Comparison of ENCODE assay signal across 8 cellular contexts in genomic region chr14:21436567-21437062, GRCh38. TPM values are rescaled to one million over a fixed set of nuclear protein-coding genes. Genes with fewer than 3 reads are reported as not detected.
DNase-seq lines count a peak whose midpoint lies in the region; ATAC-seq and TF ChIP-seq lines count a peak whose summit lies in the region.

No MANE protein-coding gene starts in this region.

- H3K4me2 ChIP-seq in BLaER1 treated with 17β-estradiol and CSF1 and Interleukin-3, amounts not matched to agents 10 nM and 100 nM: peak overlapping the region; percentile 84 to 93 (median 88)

- intact Hi-C loops in aorta (cut with DNase I): loop anchor here (1.0 kb wide), 2 partner anchors 20 to 52 kb away; partner anchors contain the start of genes CHD8 (in 2 of the 2) and SUPT16H (in 1 of the 2)

- peaks cover 7% of the 10 kb centered on the region for H3K27me3 Mint-ChIP-seq in brain

- peak; percentile 4 for ATAC-seq in HG02981 (IDR thresholded peaks at IDR 0.05; ENCODE audit: unreplicated experiment)
- ATAC-seq in aorta (ENCODE audit: low FRiP score): peak; percentile 70
- no peak for ATAC-seq in HG02759 (IDR thresholded peaks at IDR 0.05; ENCODE audit: unreplicated experiment)

- H3K4me3 Mint-ChIP-seq in brain: peak overlapping the region; percentile 91 to 96 (median 94)

- H3K9me3 ChIP-seq in BLaER1 treated with 17β-estradiol and CSF1 and Interleukin-3, amounts not matched to agents 10 nM and 100 nM (replicated peaks in 1 of 11): no peaks in the 10 kb centered on the region
- no peaks in the 10 kb centered on the region for H3K9me3 ChIP-seq in aorta (ENCODE audit: control insufficient read depth, low read length)

- H3K9me3 Mint-ChIP-seq in brain: no peaks in the 10 kb centered on the region

- peak overlapping the region; percentile 67 to 91 (median 78) for H3K4me3 ChIP-seq in BLaER1 treated with 17β-estradiol and CSF1 and Interleukin-3, amounts not matched to agents 10 nM and 100 nM
- H3K4me3 ChIP-seq in aorta (ENCODE audit: low read length in 2 of 2): peak overlapping the region; percentile 86 to 87

- H3K36me3 ChIP-seq in BLaER1 treated with 17β-estradiol and CSF1 and Interleukin-3, amounts not matched to agents 10 nM and 100 nM: peaks cover 7 to 48% (median 34%) of the 10 kb centered on the region in 11 experiments
- H3K36me3 ChIP-seq in aorta (ENCODE audit: control insufficient read depth in 1 of 2, insufficient read depth in 2 of 2, low read length in 1 of 2): no peaks in the 10 kb centered on the region

- H3K4me1 ChIP-seq in BLaER1 treated with 17β-estradiol and CSF1 and Interleukin-3, amounts not matched to agents 10 nM and 100 nM: peaks cover 16 to 49% (median 27%) of the 10 kb centered on the region in 10 experiments
- no peaks in the 10 kb centered on the region for H3K4me1 ChIP-seq in aorta (ENCODE audit: control insufficient read depth in 1 of 2, insufficient read depth in 2 of 2, low read length in 2 of 2)

- H4K20me1 ChIP-seq in BLaER1 treated with 17β-estradiol and CSF1 and Interleukin-3, amounts not matched to agents 10 nM and 100 nM: peaks cover 12 to 92% (median 42%) of the 10 kb centered on the region in 11 experiments; a peak in 19 of 22 replicates

- peak overlapping the region; percentile 77 to 95 (median 84); a peak in 20 of 22 replicates for H3K27ac ChIP-seq in BLaER1 treated with 17β-estradiol and CSF1 and Interleukin-3, amounts not matched to agents 10 nM and 100 nM
- no peak overlapping the region for H3K27ac ChIP-seq in aorta (ENCODE audit: low read depth in 1 of 2, low read length in 2 of 2)

- DNase-seq in medulla oblongata (ENCODE audit: extremely low spot score) (peak; percentile 11), aorta (no peak), NCI-H1436 treated with DMSO at 0.1 percent for 48 hours (lab: John Stamatoyannopoulos, UW) (no peak), cerebellar nuclear complex (lab: John Stamatoyannopoulos, UW) (no peak)

- no peaks in the 10 kb centered on the region for H3K27me3 ChIP-seq in BLaER1 treated with 17β-estradiol and CSF1 and Interleukin-3, amounts not matched to agents 10 nM and 100 nM
- no peaks in the 10 kb centered on the region for H3K27me3 ChIP-seq in aorta (ENCODE audit: control insufficient read depth in 1 of 2, insufficient read depth in 2 of 2, low read length in 1 of 2)

- H3K4me1 Mint-ChIP-seq in brain: peaks cover 52% of the 10 kb centered on the region

- WGBS in aorta, 2 donors: 1% methylated on average over 11 of the region's 11 CpGs

- peaks cover 19% of the 10 kb centered on the region for H3K36me3 Mint-ChIP-seq in brain

- TF ChIP-seq CTCF in brain (conservative IDR thresholded peaks at IDR 0.05): no peak

- peak overlapping the region; percentile 75 to 93 (median 86) for H3K9ac ChIP-seq in BLaER1 treated with 17β-estradiol and CSF1 and Interleukin-3, amounts not matched to agents 10 nM and 100 nM

- H3K27ac Mint-ChIP-seq in brain: peak overlapping the region; percentile 93 to 98 (median 97)

RNA-seq across cellular contexts. Expression of gene CHD8, which starts 19.3 kb away (rescaled TPM):
- polyA plus RNA-seq in brain (ENCODE audit: insufficient read depth, low read depth, low replicate concordance) (54.6 TPM), aorta (10 to 100 TPM; 10.4 to 28.5 TPM)
- 10 to 100 TPM; 66.0 to 73.3 TPM for total RNA-seq in aorta

RNA-seq across cellular contexts. Expression of gene RAB2B, which starts 40.1 kb away (rescaled TPM):
- 49.6 TPM for polyA plus RNA-seq in brain (ENCODE audit: insufficient read depth, low read depth, low replicate concordance)
- 10 to 100 TPM; 30.5 to 31.6 TPM for total RNA-seq in aorta
- polyA plus RNA-seq in aorta: 10 to 100 TPM in 1 of 2 donors, 1 to 10 TPM in 1; 8.6 to 21.7 TPM

RNA-seq across cellular contexts. Expression of gene TOX4, which starts 40.4 kb away (rescaled TPM):
- polyA plus RNA-seq in brain (ENCODE audit: insufficient read depth, low read depth, low replicate concordance) (101 TPM), aorta (10 to 100 TPM; 19.0 to 41.8 TPM)
- total RNA-seq in aorta: 10 to 100 TPM; 67.8 to 75.7 TPM

RNA-seq across cellular contexts. Expression of gene SUPT16H, which starts 52.8 kb away (rescaled TPM):
- 92.5 TPM for polyA plus RNA-seq in brain (ENCODE audit: insufficient read depth, low read depth, low replicate concordance)
- total RNA-seq in aorta: 10 to 100 TPM; 47.2 to 50.5 TPM
- polyA plus RNA-seq in aorta: 10 to 100 TPM; 36.8 to 40.6 TPM

Comparison
In these comparisons a context has a peak if more than half of its experiments do, and no peak if none do; other contexts are left out.
1. H3K27ac ChIP-seq: peak in BLaER1 treated with 17β-estradiol and CSF1 and Interleukin-3, amounts not matched to agents 10 nM and 100 nM (11 of 11); none in aorta (0 of 2).